ENCODE assay signal across 21 cellular contexts in genomic region chr5:82440041-82440440, GRCh38.
DNase-seq lines count a peak whose midpoint lies in the region; ATAC-seq and TF ChIP-seq lines count a peak whose summit lies in the region.
"Had no signal": no experiment of that assay in that cellular context is flagged by ENCODE, and none has a peak within 500 bp of the region (broad histone marks: within the 10 kb centered on the region; RNA-seq: fewer than 3 reads in every experiment).

No MANE protein-coding gene starts in this region.

- no peak overlapping the region for H3K9ac ChIP-seq in smooth muscle cell (ENCODE audit: low read depth)
- H3K9ac ChIP-seq: BLaER1, GM23248, SK-N-SH had no signal

- no peak overlapping the region for H3K27ac ChIP-seq in smooth muscle cell (ENCODE audit: low read depth)
- H3K27ac ChIP-seq: BLaER1, GM23248, HL-60, Peyer's patch had no signal

- H3K36me3 ChIP-seq in smooth muscle cell (ENCODE audit: low read depth), result no peaks in the 10 kb centered on the region
- H3K36me3 ChIP-seq: BLaER1, Peyer's patch had no signal

- H3F3A ChIP-seq in smooth muscle cell (ENCODE audit: low read depth), result no peaks in the 10 kb centered on the region

- H3K4me1 Mint-ChIP-seq in immature natural killer cell, result no peaks in the 10 kb centered on the region

- H3K27me3 ChIP-seq in smooth muscle cell (ENCODE audit: low read depth), result no peaks in the 10 kb centered on the region
- H3K27me3 ChIP-seq: BLaER1, Peyer's patch had no signal

- H2AFZ ChIP-seq in smooth muscle cell (ENCODE audit: low read depth), result peak overlapping the region; percentile 35
- H2AFZ ChIP-seq: GM23248 had no signal

- WGBS in smooth muscle cell (ENCODE audit: low lambda C conversion rate), result 85% methylated on average over 4 of the region's 4 CpGs

- no peaks in the 10 kb centered on the region for H4K20me1 ChIP-seq in smooth muscle cell (ENCODE audit: low read depth)
- H4K20me1 ChIP-seq: BLaER1 had no signal

- H3K4me2 ChIP-seq in smooth muscle cell, result no peak overlapping the region
- H3K4me2 ChIP-seq: BLaER1, SK-N-SH had no signal

- peaks cover 0 to 7% (median 0%) of the 10 kb centered on the region in 3 donors for H3K27me3 Mint-ChIP-seq in immature natural killer cell (ENCODE audit: low read depth in 3 of 3)

- H3K4me3 Mint-ChIP-seq in immature natural killer cell, result no peak overlapping the region
- H3K4me3 Mint-ChIP-seq: CD8-positive, alpha-beta T cell had no signal

- no peaks in the 10 kb centered on the region for H3K9me3 ChIP-seq in smooth muscle cell (replicated peaks; ENCODE audit: low read depth)
- H3K9me3 ChIP-seq: BLaER1, Peyer's patch, SK-N-SH had no signal

- peaks cover 0 to 5% (median 0%) of the 10 kb centered on the region in 6 donors for H3K9me3 Mint-ChIP-seq in immature natural killer cell
- H3K9me3 Mint-ChIP-seq: CD8-positive, alpha-beta T cell had no signal

- no peaks in the 10 kb centered on the region for H3K79me2 ChIP-seq in smooth muscle cell (ENCODE audit: low read depth)

- no peak for ATAC-seq in GM21737 (IDR thresholded peaks at IDR 0.05; ENCODE audit: unreplicated experiment)
- ATAC-seq: CD8-positive, alpha-beta T cell; Right ventricle myocardium inferior had no signal

- H3K4me1 ChIP-seq in smooth muscle cell (ENCODE audit: low read depth), result no peaks in the 10 kb centered on the region
- H3K4me1 ChIP-seq: BLaER1, Peyer's patch had no signal

- DNase-seq in NOMO-1 (lab: John Stamatoyannopoulos, UW; ENCODE audit: unreplicated experiment in 2 of 2) (peak; percentile 23 to 52), NOMO-1 treated with dmso at 0.1 percent for 144 hours (lab: John Stamatoyannopoulos, UW; ENCODE audit: unreplicated experiment) (no peak), amniotic epithelial cell (ENCODE audit: low read depth) (peak; percentile 28), fibroblast of villous mesenchyme (ENCODE audit: low read depth) (peak; percentile 79), smooth muscle cell (lab: John Stamatoyannopoulos, UW; ENCODE audit: unreplicated experiment) (no peak), immature natural killer cell (no peak), NCI-H82 treated with DMSO at 0.1 percent for 48 hours (lab: John Stamatoyannopoulos, UW; ENCODE audit: unreplicated experiment) (no peak)
- DNase-seq: 8988T; CD8-positive, alpha-beta T cell; DMS79; GM23248; NCI-H1048; NCI-H1436 treated with DMSO at 0.1 percent for 48 hours; NCI-H2227 treated with DMSO at 0.1 percent for 48 hours; NCI-H526 treated with DMSO at 0.1 percent for 48 hours; Peyer's patch; SK-N-SH had no signal

- TF ChIP-seq CTCF in fibroblast of villous mesenchyme (IDR thresholded peaks at IDR 0.05; ENCODE audit: insufficient read depth, low read depth, low read length) (no peak), smooth muscle cell (IDR thresholded peaks at IDR 0.05; ENCODE audit: borderline replicate concordance, insufficient read depth, poor library complexity, severe bottlenecking) (no peak)

- H3K4me3 ChIP-seq in fibroblast of villous mesenchyme (ENCODE audit: low read depth, low read length), result no peak overlapping the region
- no peak overlapping the region for H3K4me3 ChIP-seq in smooth muscle cell
- H3K4me3 ChIP-seq: BLaER1, GM23248, Peyer's patch had no signal

- H3K36me3 Mint-ChIP-seq in immature natural killer cell, result peaks cover 0 to 4% (median 0%) of the 10 kb centered on the region in 3 donors
- H3K36me3 Mint-ChIP-seq: CD8-positive, alpha-beta T cell had no signal

- no peak overlapping the region for H3K27ac Mint-ChIP-seq in immature natural killer cell
- H3K27ac Mint-ChIP-seq: CD8-positive, alpha-beta T cell had no signal

Comparison
In these comparisons a context has a peak if more than half of its experiments do, and no peak if none do; other contexts are left out.
1. DNase-seq: peak in NOMO-1 (2 of 2), amniotic epithelial cell (single experiment) and fibroblast of villous mesenchyme (single experiment); none in NOMO-1 treated with dmso at 0.1 percent for 144 hours (single experiment), smooth muscle cell (single experiment), immature natural killer cell (0 of 3) and NCI-H82 treated with DMSO at 0.1 percent for 48 hours (single experiment).